ENCODE assay signal across 8 cellular contexts in the genomic region with DNA sequence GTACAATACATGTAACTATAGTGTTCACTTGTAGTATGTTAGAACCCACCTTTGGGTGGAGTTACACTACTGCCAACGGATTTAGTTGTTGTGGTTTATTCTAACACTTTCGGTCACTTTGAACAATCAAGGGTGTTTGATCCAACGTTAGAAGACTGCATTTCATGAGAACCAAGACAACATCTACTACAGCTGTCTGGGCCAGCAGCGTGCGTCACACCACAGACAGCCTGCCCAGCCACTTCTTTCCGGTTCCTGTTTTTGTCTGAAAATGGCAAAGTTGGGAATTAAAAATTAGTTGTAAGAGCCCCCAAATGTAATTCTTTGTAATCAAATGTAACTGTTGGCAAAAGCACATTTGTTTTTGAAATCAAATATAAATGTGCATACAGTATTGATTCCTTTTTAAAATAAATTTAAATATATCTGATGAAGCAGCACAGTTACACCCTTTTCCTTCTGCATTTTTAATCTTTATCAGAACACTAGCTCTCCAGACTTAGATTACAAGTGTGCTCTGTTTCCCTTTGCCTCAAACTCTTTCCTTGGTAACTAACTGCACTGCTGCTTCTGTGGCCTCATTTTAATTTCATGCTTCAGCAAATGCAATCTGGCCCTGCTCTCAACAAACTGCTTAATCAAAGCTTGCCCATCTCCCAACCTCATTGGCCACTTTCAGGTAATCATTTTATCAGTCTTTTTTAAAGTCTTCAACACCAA.
A peak's percentile ranks its signal among the peaks of the same experiment; 100 is the strongest.
DNase-seq lines count a peak whose midpoint lies in the region; ATAC-seq and TF ChIP-seq lines count a peak whose summit lies in the region.

No MANE protein-coding gene starts in this region.

- TF ChIP-seq CTCF in GM06990 (IDR thresholded peaks at IDR 0.05; ENCODE audit: insufficient read depth, low read length, poor library complexity, severe bottlenecking), result no peak
- no peak for TF ChIP-seq CTCF in mucosa of descending colon (IDR thresholded peaks at IDR 0.05)

- intact Hi-C loops in mucosa of descending colon (cut with DNase I, micrococcal nuclease), result no loop called here

- peaks cover 10% of the 10 kb centered on the region for H3K9me3 Mint-ChIP-seq in stimulated activated naive CD8-positive, alpha-beta T cell treated with anti-CD3 and anti-CD28 coated beads, Interleukin-15, Interleukin-2, amounts not matched to agents 100 ng/mL and 50 ng/mL, for 24 hours

- H3K4me1 ChIP-seq in mucosa of descending colon (ENCODE audit: low read depth), result no peaks in the 10 kb centered on the region

- peaks cover 11% of the 10 kb centered on the region for H3K36me3 Mint-ChIP-seq in stimulated activated naive CD8-positive, alpha-beta T cell treated with anti-CD3 and anti-CD28 coated beads, Interleukin-15, Interleukin-2, amounts not matched to agents 100 ng/mL and 50 ng/mL, for 24 hours (ENCODE audit: low read depth)

- no peak overlapping the region for H3K4me3 ChIP-seq in GM06990 (replicated peaks; ENCODE audit: low read depth, low read length)
- no peak overlapping the region for H3K4me3 ChIP-seq in mucosa of descending colon

- no peaks in the 10 kb centered on the region for H3K27me3 ChIP-seq in GM06990 (replicated peaks; ENCODE audit: control insufficient read depth, insufficient read depth, low read length)

- no peaks in the 10 kb centered on the region for H3K9me3 ChIP-seq in mucosa of descending colon

- DNase-seq in GM06990 (ENCODE audit: extremely low read depth, insufficient read length), result peak; percentile 57
- peak; percentile 71 for DNase-seq in NOMO-1 treated with DMSO at 0.1 percent for 48 hours (lab: John Stamatoyannopoulos, UW; ENCODE audit: unreplicated experiment)
- peak; percentile 46 for DNase-seq in activated gamma-delta T cell (lab: John Stamatoyannopoulos, UW)
- DNase-seq in mucosa of descending colon, result peak; percentile 21 to 73 (median 31)
- no peak for DNase-seq in DMS153 (lab: John Stamatoyannopoulos, UW)
- DNase-seq in AG08396 (ENCODE audit: low spot score), result no peak

- H3K36me3 ChIP-seq in GM06990 (ENCODE audit: control insufficient read depth, insufficient read depth, low read length) (no peaks in the 10 kb centered on the region), mucosa of descending colon (ENCODE audit: low read depth) (no peaks in the 10 kb centered on the region)

- H3K27ac Mint-ChIP-seq in stimulated activated naive CD8-positive, alpha-beta T cell treated with anti-CD3 and anti-CD28 coated beads, Interleukin-15, Interleukin-2, amounts not matched to agents 100 ng/mL and 50 ng/mL, for 24 hours, result peak overlapping the region; percentile 93

- peak overlapping the region; percentile 49 for H3K4me3 Mint-ChIP-seq in stimulated activated naive CD8-positive, alpha-beta T cell treated with anti-CD3 and anti-CD28 coated beads, Interleukin-15, Interleukin-2, amounts not matched to agents 100 ng/mL and 50 ng/mL, for 24 hours

- no peaks in the 10 kb centered on the region for H3K27me3 Mint-ChIP-seq in stimulated activated naive CD8-positive, alpha-beta T cell treated with anti-CD3 and anti-CD28 coated beads, Interleukin-15, Interleukin-2, amounts not matched to agents 100 ng/mL and 50 ng/mL, for 24 hours

- peaks cover 71% of the 10 kb centered on the region for H3K4me1 Mint-ChIP-seq in stimulated activated naive CD8-positive, alpha-beta T cell treated with anti-CD3 and anti-CD28 coated beads, Interleukin-15, Interleukin-2, amounts not matched to agents 100 ng/mL and 50 ng/mL, for 24 hours (ENCODE audit: low read depth)

- ATAC-seq in HG02588 (IDR thresholded peaks at IDR 0.05; ENCODE audit: unreplicated experiment), result peak; percentile 86
- peak; percentile 88 for ATAC-seq in mucosa of descending colon

Comparison
In these comparisons a context has a peak if more than half of its experiments do, and no peak if none do; other contexts are left out.
1. DNase-seq: peak in GM06990 (single experiment), NOMO-1 treated with DMSO at 0.1 percent for 48 hours (single experiment), activated gamma-delta T cell (single experiment) and mucosa of descending colon (3 of 3); none in DMS153 (single experiment) and AG08396 (single experiment).